In the genomic region with DNA sequence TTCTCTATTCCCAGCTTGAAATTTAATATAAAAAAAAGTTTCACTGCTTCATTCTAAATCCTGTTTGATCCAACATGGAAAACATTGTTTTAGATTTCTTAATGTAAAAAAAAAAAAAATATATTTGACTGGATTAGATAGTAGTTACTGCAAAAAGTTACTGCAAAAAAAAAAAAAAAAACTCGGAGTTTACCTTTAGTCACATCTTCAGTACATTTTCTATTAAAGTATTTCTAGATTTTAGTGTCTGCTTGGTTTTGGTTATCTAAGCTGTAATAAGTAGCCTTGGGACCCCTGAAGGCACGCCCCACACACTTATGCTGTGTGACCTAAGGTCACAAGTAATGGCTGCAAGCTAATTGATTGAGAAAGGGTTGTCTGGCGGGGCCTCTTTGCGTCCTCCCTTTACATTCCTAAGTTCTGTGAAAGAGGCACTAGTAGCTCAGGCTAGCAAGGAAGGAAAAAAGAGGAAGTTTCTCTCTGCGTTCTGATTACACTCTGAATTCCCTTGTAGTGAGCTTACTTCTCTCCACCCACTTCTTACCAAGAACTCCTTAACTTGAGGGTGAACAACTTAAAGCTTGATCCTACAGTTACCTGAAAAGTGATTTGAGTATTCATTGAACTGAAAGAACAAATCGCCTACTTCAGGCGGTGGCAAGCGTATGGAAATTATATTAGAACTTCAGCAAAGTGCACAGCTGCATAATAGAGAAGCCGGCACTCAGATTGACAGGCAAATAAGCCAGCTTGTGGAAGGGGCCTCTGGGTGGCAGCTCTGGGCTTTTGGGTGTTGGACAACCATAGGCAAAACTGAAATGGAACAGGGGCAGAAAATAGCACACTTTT, we compare ENCODE assay signal across 8 cellular contexts.
DNase-seq lines count a peak whose midpoint lies in the region; ATAC-seq and TF ChIP-seq lines count a peak whose summit lies in the region.

No MANE protein-coding gene starts in this region.

- H3K36me3 ChIP-seq in ACC112 (ENCODE audit: insufficient read depth, low read length), result no peaks in the 10 kb centered on the region
- H3K36me3 ChIP-seq in HUES64 (ENCODE audit: insufficient read depth, low read length), result no peaks in the 10 kb centered on the region
- no peaks in the 10 kb centered on the region for H3K36me3 ChIP-seq in left ventricle myocardium inferior

- peak; percentile 65 for ATAC-seq in GM18870 (IDR thresholded peaks at IDR 0.05; ENCODE audit: unreplicated experiment)
- ATAC-seq in HG03108 (IDR thresholded peaks at IDR 0.05; ENCODE audit: unreplicated experiment), result no peak

- 40% methylated on average over 8 of the region's 9 CpGs for WGBS in HUES64

- intact Hi-C loops in left ventricle myocardium inferior (cut with micrococcal nuclease), result loop anchor here (10.0 kb wide), 1 partner anchor 131 kb away; no protein-coding TSS in a partner anchor
- intact Hi-C loops in posterior vena cava (cut with DNase I), result loop anchor here in 1 of 2 donors (10.0 kb wide), 1 partner anchor 111 kb away; no protein-coding TSS in a partner anchor

- H3K9me3 ChIP-seq in HUES64 (ENCODE audit: insufficient read depth, low read depth, low read length) (no peaks in the 10 kb centered on the region), left ventricle myocardium inferior (replicated peaks) (peaks cover 9% of the 10 kb centered on the region)

- peak overlapping the region; percentile 57; the same call in 1 of the 2 replicates for H3K9ac ChIP-seq in HUES64 (ENCODE audit: low read depth, low read length)

- peak overlapping the region; percentile 73 for H3K27ac ChIP-seq in ACC112 (ENCODE audit: low read depth, low read length)
- H3K27ac ChIP-seq in HUES64 (ENCODE audit: low read depth, low read length), result peak overlapping the region; percentile 60
- H3K27ac ChIP-seq in left ventricle myocardium inferior (replicated peaks), result peak overlapping the region; percentile 82

- peak; percentile 54 for TF ChIP-seq CTCF in left ventricle myocardium inferior (IDR thresholded peaks at IDR 0.05; ENCODE audit: borderline replicate concordance)

- no peaks in the 10 kb centered on the region for H3K27me3 ChIP-seq in ACC112 (ENCODE audit: insufficient read depth, low read length)
- no peaks in the 10 kb centered on the region for H3K27me3 ChIP-seq in HUES64 (ENCODE audit: insufficient read depth, low read length)
- no peaks in the 10 kb centered on the region for H3K27me3 ChIP-seq in left ventricle myocardium inferior (ENCODE audit: low read depth)

- H3K79me2 ChIP-seq in ACC112 (ENCODE audit: control insufficient read depth, insufficient read depth, low read length, unreplicated experiment), result peaks cover 6% of the 10 kb centered on the region

- H3K4me3 ChIP-seq in ACC112 (ENCODE audit: low read depth, low read length) (peak overlapping the region; percentile 87), HUES64 (ENCODE audit: low read length) (peak overlapping the region; percentile 27; the same call in 1 of the 2 replicates), left ventricle myocardium inferior (peak overlapping the region; percentile 68)

- peak overlapping the region; percentile 95 for H2AFZ ChIP-seq in ACC112 (ENCODE audit: low read length, unreplicated experiment)

- peak; percentile 84 for DNase-seq in amniotic epithelial cell (ENCODE audit: low read depth)
- peak; percentile 58 for DNase-seq in left ventricle myocardium inferior
- peak; percentile 82 for DNase-seq in posterior vena cava (ENCODE audit: low spot score)
- DNase-seq in DMS53 treated with DMSO at 0.1 percent for 48 hours (lab: John Stamatoyannopoulos, UW; ENCODE audit: unreplicated experiment), result no peak

- H3K4me1 ChIP-seq in ACC112 (ENCODE audit: control insufficient read depth, insufficient read depth, low read length, unreplicated experiment), result peaks cover 16% of the 10 kb centered on the region
- H3K4me1 ChIP-seq in HUES64 (ENCODE audit: insufficient read depth, low read length), result peaks cover 28% of the 10 kb centered on the region
- H3K4me1 ChIP-seq in left ventricle myocardium inferior, result peaks cover 35% of the 10 kb centered on the region

Comparison
In these comparisons a context has a peak if more than half of its experiments do, and no peak if none do; other contexts are left out.
1. H3K4me3 ChIP-seq: peak in every context shown above with its lines; median percentile 87 in ACC112; 68 in left ventricle myocardium inferior; 27 in HUES64.